In the genomic region with DNA sequence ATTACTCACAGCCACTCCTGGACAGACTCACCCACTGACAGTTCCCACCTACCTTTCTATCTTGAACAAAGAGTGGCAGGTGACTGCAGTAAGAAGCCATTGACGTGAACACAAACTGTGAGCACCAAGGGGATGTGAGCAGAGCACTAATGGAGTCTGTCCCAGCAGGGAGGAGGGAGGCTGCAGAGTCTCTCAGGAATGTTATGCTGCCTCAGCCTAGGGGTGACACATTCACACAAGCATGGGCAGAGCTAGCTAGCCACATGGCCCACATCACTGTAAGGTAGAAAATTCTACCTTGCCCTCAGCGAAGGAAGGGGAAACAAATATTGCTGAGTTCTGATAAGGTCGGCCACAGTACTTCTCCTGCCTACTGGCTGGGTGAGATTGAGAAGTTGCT, we compare ENCODE assay signal across 13 cellular contexts. TPM values are rescaled to one million over a fixed set of nuclear protein-coding genes. Genes with fewer than 3 reads are reported as not detected.
DNase-seq lines count a peak whose midpoint lies in the region; ATAC-seq, FAIRE-seq and TF ChIP-seq lines count a peak whose summit lies in the region.
"Had no signal": no experiment of that assay in that cellular context is flagged by ENCODE, and none has a peak within 500 bp of the region (broad histone marks: within the 10 kb centered on the region; RNA-seq: fewer than 3 reads in every experiment).

No MANE protein-coding gene starts in this region.

- H3F3A ChIP-seq in PC-9 (ENCODE audit: insufficient read depth, low read depth) = peaks cover 22% of the 10 kb centered on the region; the same call in 1 of the 2 replicates

- no peaks in the 10 kb centered on the region for H3K27me3 Mint-ChIP-seq in osteocyte (ENCODE audit: unreplicated experiment)

- H2AFZ ChIP-seq in PC-9 = 0 out of 2 replicates have a peak overlapping the region, but pooled peaks have one; percentile 29
- H2AFZ ChIP-seq: parathyroid adenoma had no signal

- peak; percentile 40 for ATAC-seq in esophagus mucosa

- H3K9me2 ChIP-seq in PC-9 (ENCODE audit: insufficient read depth) = no peaks in the 10 kb centered on the region

- no peak for TF ChIP-seq POLR2A in H54 (IDR thresholded peaks at IDR 0.05; ENCODE audit: low read depth, low read length)

- no peak for FAIRE-seq in H54 (lab: Jason Lieb, UNC)
- FAIRE-seq: colon, frontal cortex had no signal

- no peaks in the 10 kb centered on the region for H3K36me3 ChIP-seq in PC-9 (ENCODE audit: low read depth)

- no peaks in the 10 kb centered on the region for H4K20me1 ChIP-seq in PC-9 (ENCODE audit: insufficient read depth)

- no peaks in the 10 kb centered on the region for H3K36me3 Mint-ChIP-seq in osteocyte (ENCODE audit: unreplicated experiment)

- H3K4me3 Mint-ChIP-seq in osteocyte (ENCODE audit: unreplicated experiment) = no peak overlapping the region

- peak overlapping the region; percentile 76 for H3K4me2 ChIP-seq in PC-9

- CTCF ChIA-PET in PC-9 (lab: Charles Lee) (no interaction called here), RWPE1 (lab: Yijun Ruan, JAX) (interaction anchor here (0.5 to 1.3 kb wide), 2 partner anchors 128 to 278 kb away, joined by 3 to 5 read pairs; no protein-coding TSS in a partner anchor)

- DNase-seq in H54 (ENCODE audit: insufficient read length, low spot score) (peak; percentile 15), PC-9 (peak in 1 of 2 experiments; percentile 40), osteocyte (ENCODE audit: extremely low spot score, unreplicated experiment) (no peak), RWPE1 (ENCODE audit: low spot score) (no peak), GM19238 (ENCODE audit: insufficient read length, low spot score) (no peak), AML-193 (lab: John Stamatoyannopoulos, UW) (no peak)
- DNase-seq in activated CD8-positive, alpha-beta memory T cell treated with anti-CD3 and anti-CD28 coated beads for 24 hours = no peak
- DNase-seq: activated CD4-positive, alpha-beta T cell treated with anti-CD3 and anti-CD28 coated beads, Interleukin-2, amount 50 U/mL, for 48 hours had no signal

- no peaks in the 10 kb centered on the region for H3K9me3 Mint-ChIP-seq in osteocyte (ENCODE audit: unreplicated experiment)

- H3K4me3 ChIP-seq in PC-9 = no peak overlapping the region
- H3K4me3 ChIP-seq: lung had no signal

- no peaks in the 10 kb centered on the region for H3K27me3 ChIP-seq in PC-9 (ENCODE audit: insufficient read depth, low read depth)

- intact Hi-C loops in PC-9 (cut with micrococcal nuclease; ENCODE audit: unreplicated experiment) = loop anchor here (2.0 to 10.0 kb wide), 2 partner anchors 208 to 278 kb away; a partner anchor contains a TSS

- H3K27ac ChIP-seq in PC-9 = peak overlapping the region; percentile 77
- H3K27ac ChIP-seq in RWPE1 = no peak overlapping the region
- H3K27ac ChIP-seq: parathyroid adenoma had no signal

- peaks cover 38% of the 10 kb centered on the region for H3K4me1 ChIP-seq in PC-9 (replicated peaks; ENCODE audit: insufficient read depth)
- H3K4me1 ChIP-seq: parathyroid adenoma had no signal

- no peaks in the 10 kb centered on the region for H3K79me2 ChIP-seq in PC-9 (ENCODE audit: low read depth)
- H3K79me2 ChIP-seq: parathyroid adenoma had no signal

- POLR2A ChIA-PET in PC-9 (lab: Charles Lee; ENCODE audit: unreplicated experiment) (interaction anchor here (0.7 kb wide), 1 partner anchor 144 kb away, joined by 3 read pairs; no protein-coding TSS in a partner anchor), RWPE1 (lab: Yijun Ruan, JAX; ENCODE audit: low non-redundant PET) (no interaction called here)

- TF ChIP-seq CTCF in PC-9 (conservative IDR thresholded peaks at IDR 0.05) (no peak), osteocyte (IDR thresholded peaks at IDR 0.05) (no peak), RWPE1 (conservative IDR thresholded peaks at IDR 0.05; ENCODE audit: low read depth) (no peak)

- peak overlapping the region; percentile 87 for H3K27ac Mint-ChIP-seq in osteocyte (ENCODE audit: unreplicated experiment)

- BruUV-seq in PC-9 (replicated peaks; lab: Mats Ljungman, UMichigan) = no TSS peak

- H3K4me1 Mint-ChIP-seq in osteocyte (ENCODE audit: unreplicated experiment) = peaks cover 74% of the 10 kb centered on the region

- no peaks in the 10 kb centered on the region for H3K9me3 ChIP-seq in PC-9 (ENCODE audit: insufficient read depth, low read depth)

RNA-seq across cellular contexts. Expression of a gene that starts 56.8 kb away (rescaled TPM):
- total RNA-seq in PC-9 (2021) (83.7 and 87.3 TPM in 2 replicates), esophagus mucosa (55.1 TPM), osteocyte (51.1 and 52.9 TPM in 2 replicates)
